In genomic region chr5:131749138-131749537, GRCh38 we compare ENCODE assay signal across 18 cellular contexts. TPM values are rescaled to one million over a fixed set of nuclear protein-coding genes. Genes with fewer than 3 reads are reported as not detected.
DNase-seq lines count a peak whose midpoint lies in the region; ATAC-seq and TF ChIP-seq lines count a peak whose summit lies in the region.
"Had no signal": no experiment of that assay in that cellular context is flagged by ENCODE, and none has a peak within 500 bp of the region (broad histone marks: within the 10 kb centered on the region; RNA-seq: fewer than 3 reads in every experiment).

No MANE protein-coding gene starts in this region.

- H3K36me3 ChIP-seq in CD8-positive, alpha-beta T cell (ENCODE audit: insufficient read depth, low read length) = no peaks in the 10 kb centered on the region

- H3K4me1 Mint-ChIP-seq in stimulated activated naive CD8-positive, alpha-beta T cell treated with anti-CD3 and anti-CD28 coated beads, Interleukin-15, amount 100 ng/mL, for 72 hours = peaks cover 35% of the 10 kb centered on the region
- H3K4me1 Mint-ChIP-seq in CD8-positive, alpha-beta T cell (ENCODE audit: low read depth) = peaks cover 42% of the 10 kb centered on the region
- H3K4me1 Mint-ChIP-seq in activated CD8-positive, alpha-beta T cell treated with anti-CD3 and anti-CD28 coated beads, Interleukin-2, amount 10 ng/mL, durations not matched to agents 7 days and 5 days (ENCODE audit: low read depth) = peaks cover 35% of the 10 kb centered on the region

- H3K4me3 ChIP-seq in CD8-positive, alpha-beta T cell (ENCODE audit: low read depth, low read length) = no peak overlapping the region
- H3K4me3 ChIP-seq: esophagus squamous epithelium had no signal

- H3K27ac ChIP-seq in CD8-positive, alpha-beta T cell (ENCODE audit: low read depth, low read length) = no peak overlapping the region
- H3K27ac ChIP-seq: esophagus squamous epithelium had no signal

- no peaks in the 10 kb centered on the region for H3K27me3 Mint-ChIP-seq in stimulated activated naive CD8-positive, alpha-beta T cell treated with anti-CD3 and anti-CD28 coated beads, Interleukin-15, amount 100 ng/mL, for 72 hours
- no peaks in the 10 kb centered on the region for H3K27me3 Mint-ChIP-seq in CD8-positive, alpha-beta T cell (ENCODE audit: low read depth)
- H3K27me3 Mint-ChIP-seq in activated CD8-positive, alpha-beta T cell treated with anti-CD3 and anti-CD28 coated beads, Interleukin-2, amount 10 ng/mL, durations not matched to agents 7 days and 5 days (ENCODE audit: low read depth) = no peaks in the 10 kb centered on the region
- H3K27me3 Mint-ChIP-seq: naive B cell, progenitor cell of endocrine pancreas had no signal

- H3K9me3 Mint-ChIP-seq in stimulated activated naive CD8-positive, alpha-beta T cell treated with anti-CD3 and anti-CD28 coated beads, Interleukin-15, amount 100 ng/mL, for 72 hours = peaks cover 0 to 6% of the 10 kb centered on the region in 2 donors
- H3K9me3 Mint-ChIP-seq in CD8-positive, alpha-beta T cell = peaks cover 2% of the 10 kb centered on the region
- H3K9me3 Mint-ChIP-seq in activated CD8-positive, alpha-beta T cell treated with anti-CD3 and anti-CD28 coated beads, Interleukin-2, amount 10 ng/mL, durations not matched to agents 7 days and 5 days (ENCODE audit: insufficient read depth) = no peaks in the 10 kb centered on the region
- H3K9me3 Mint-ChIP-seq: activated T-helper 2 cell treated with anti-CD3 and anti-CD28 coated beads, Interferon-gamma antibody, Interleukin-2, Interleukin-4, amounts not matched to agents 10 μg/mL and 5 μg/mL and 100 μg/mL, durations not matched to agents 14 hours and 24 hours and 36 hours had no signal

- no peak for TF ChIP-seq CTCF in CD8-positive, alpha-beta T cell (IDR thresholded peaks at IDR 0.05)

- no peaks in the 10 kb centered on the region for H3K9me3 ChIP-seq in CD8-positive, alpha-beta T cell (ENCODE audit: low read length)
- H3K9me3 ChIP-seq: esophagus squamous epithelium had no signal

- H3K4me3 Mint-ChIP-seq in stimulated activated naive CD8-positive, alpha-beta T cell treated with anti-CD3 and anti-CD28 coated beads, Interleukin-15, amount 100 ng/mL, for 72 hours = no peak overlapping the region
- no peak overlapping the region for H3K4me3 Mint-ChIP-seq in CD8-positive, alpha-beta T cell
- H3K4me3 Mint-ChIP-seq in activated CD8-positive, alpha-beta T cell treated with anti-CD3 and anti-CD28 coated beads, Interleukin-2, amount 10 ng/mL, durations not matched to agents 7 days and 5 days = no peak overlapping the region
- H3K4me3 Mint-ChIP-seq: naive B cell had no signal

- ATAC-seq in stimulated activated naive CD8-positive, alpha-beta T cell treated with anti-CD3 and anti-CD28 coated beads, Interleukin-15, Interleukin-2, amounts not matched to agents 100 U/mL and 50 U/mL, for 24 hours = peak; percentile 67
- no peak for ATAC-seq in stimulated activated naive CD8-positive, alpha-beta T cell treated with anti-CD3 and anti-CD28 coated beads, Interleukin-15, amount 100 ng/mL, for 72 hours
- ATAC-seq in SK-N-SH treated with all-trans-retinoic acid at 6 μM for 48 hours (peak; percentile 71), HG02970 (IDR thresholded peaks at IDR 0.05; ENCODE audit: low FRiP score, unreplicated experiment) (no peak)
- ATAC-seq in CD8-positive, alpha-beta T cell = no peak
- no peak for ATAC-seq in activated CD8-positive, alpha-beta T cell treated with anti-CD3 and anti-CD28 coated beads, Interleukin-2, amount 10 ng/mL, durations not matched to agents 7 days and 5 days

- H3K4me1 ChIP-seq in CD8-positive, alpha-beta T cell (ENCODE audit: insufficient read depth, low read length) = peaks cover 17% of the 10 kb centered on the region

- peaks cover 17% of the 10 kb centered on the region for H3K36me3 Mint-ChIP-seq in CD8-positive, alpha-beta T cell
- peaks cover 31% of the 10 kb centered on the region for H3K36me3 Mint-ChIP-seq in activated CD8-positive, alpha-beta T cell treated with anti-CD3 and anti-CD28 coated beads, Interleukin-2, amount 10 ng/mL, durations not matched to agents 7 days and 5 days (ENCODE audit: low read depth)

- POLR2A ChIA-PET in CD8-positive, alpha-beta T cell (lab: Charles Lee) = no interaction called here
- POLR2A ChIA-PET in activated CD8-positive, alpha-beta T cell treated with anti-CD3 and anti-CD28 coated beads, Interleukin-2, amount 10 ng/mL, durations not matched to agents 7 days and 5 days (lab: Charles Lee) = no interaction called here

- no peaks in the 10 kb centered on the region for H3K27me3 ChIP-seq in CD8-positive, alpha-beta T cell (ENCODE audit: insufficient read depth, low read length)
- H3K27me3 ChIP-seq: esophagus squamous epithelium had no signal

- no peak overlapping the region for H3K27ac Mint-ChIP-seq in stimulated activated naive CD8-positive, alpha-beta T cell treated with anti-CD3 and anti-CD28 coated beads, Interleukin-15, amount 100 ng/mL, for 72 hours
- no peak overlapping the region for H3K27ac Mint-ChIP-seq in CD8-positive, alpha-beta T cell
- no peak overlapping the region for H3K27ac Mint-ChIP-seq in activated CD8-positive, alpha-beta T cell treated with anti-CD3 and anti-CD28 coated beads, Interleukin-2, amount 10 ng/mL, durations not matched to agents 7 days and 5 days
- H3K27ac Mint-ChIP-seq: progenitor cell of endocrine pancreas had no signal

- CTCF ChIA-PET in CD8-positive, alpha-beta T cell (lab: Charles Lee) = no interaction called here
- CTCF ChIA-PET in activated CD8-positive, alpha-beta T cell treated with anti-CD3 and anti-CD28 coated beads, Interleukin-2, amount 10 ng/mL, durations not matched to agents 7 days and 5 days (lab: Charles Lee) = no interaction called here

- intact Hi-C loops in CD8-positive, alpha-beta T cell (cut with DNase I, micrococcal nuclease) = loop anchor here (2.0 to 5.0 kb wide), 2 partner anchors 46 to 162 kb away; no protein-coding TSS in a partner anchor

- DNase-seq in stimulated activated naive CD8-positive, alpha-beta T cell treated with anti-CD3 and anti-CD28 coated beads, Interleukin-15, Interleukin-2, amounts not matched to agents 100 U/mL and 50 U/mL, for 24 hours = no peak
- DNase-seq in stimulated activated naive CD8-positive, alpha-beta T cell treated with anti-CD3 and anti-CD28 coated beads, Interleukin-15, amount 100 ng/mL, for 72 hours = no peak
- peak; percentile 24 for DNase-seq in fibroblast of peridontal ligament (ENCODE audit: extremely low read depth)
- no peak for DNase-seq in CD8-positive, alpha-beta T cell
- no peak for DNase-seq in NCI-H2171 (lab: John Stamatoyannopoulos, UW)
- DNase-seq in activated CD8-positive, alpha-beta T cell treated with anti-CD3 and anti-CD28 coated beads, Interleukin-2, amount 10 ng/mL, durations not matched to agents 7 days and 5 days = no peak
- DNase-seq: amygdala; cortex of kidney; esophagus squamous epithelium; GDM1; naive B cell; NCI-H1436; NCI-H2227 treated with DMSO at 0.1 percent for 48 hours; stimulated activated CD4-positive, alpha-beta T cell treated with anti-CD3 and anti-CD28 coated beads, Interleukin-12 subunit alpha, Interleukin-12 subunit beta, amount 100 ng/mL, for 4 hours had no signal

TF ChIP-seq in SK-N-SH treated with all-trans-retinoic acid at 6 μM for 48 hours, 23 proteins besides CTCF, POLR2A, EP300 and RAD21:
- TF ChIP-seq BACH2 (CRISPR knock-in tag; IDR thresholded peaks at IDR 0.05; ENCODE audit: borderline replicate concordance) (no peak), ZNF70 (CRISPR knock-in tag; IDR thresholded peaks at IDR 0.05) (no peak), PPARA (CRISPR knock-in tag; IDR thresholded peaks at IDR 0.05; ENCODE audit: borderline replicate concordance) (no peak), GLIS3 (CRISPR knock-in tag; IDR thresholded peaks at IDR 0.05) (no peak), ZC3H10 (CRISPR knock-in tag; IDR thresholded peaks at IDR 0.05) (no peak), ZFP3 (CRISPR knock-in tag; IDR thresholded peaks at IDR 0.05) (no peak), PATZ1 (CRISPR knock-in tag; IDR thresholded peaks at IDR 0.05; ENCODE audit: borderline replicate concordance) (no peak), ISL1 (CRISPR knock-in tag; IDR thresholded peaks at IDR 0.05) (no peak)

RNA-seq across cellular contexts. Expression of gene FNIP1, which starts 47.7 kb away (rescaled TPM):
- 10 to 100 TPM; 29.4 to 29.7 TPM for total RNA-seq in CD8-positive, alpha-beta T cell
- 10 to 100 TPM; 25.5 to 26.7 TPM for total RNA-seq in activated CD8-positive, alpha-beta T cell treated with anti-CD3 and anti-CD28 coated beads, Interleukin-2, amount 10 ng/mL, durations not matched to agents 7 days and 5 days

Comparison
In these comparisons a context has a peak if more than half of its experiments do, and no peak if none do; other contexts are left out.
1. ATAC-seq: peak in stimulated activated naive CD8-positive, alpha-beta T cell treated with anti-CD3 and anti-CD28 coated beads, Interleukin-15, Interleukin-2, amounts not matched to agents 100 U/mL and 50 U/mL, for 24 hours (single experiment) and SK-N-SH treated with all-trans-retinoic acid at 6 μM for 48 hours (single experiment); none in stimulated activated naive CD8-positive, alpha-beta T cell treated with anti-CD3 and anti-CD28 coated beads, Interleukin-15, amount 100 ng/mL, for 72 hours (single experiment), CD8-positive, alpha-beta T cell (single experiment), HG02970 (single experiment) and activated CD8-positive, alpha-beta T cell treated with anti-CD3 and anti-CD28 coated beads, Interleukin-2, amount 10 ng/mL, durations not matched to agents 7 days and 5 days (single experiment).